Comparison of ENCODE assay signal across 1 cellular context in the genomic region with DNA sequence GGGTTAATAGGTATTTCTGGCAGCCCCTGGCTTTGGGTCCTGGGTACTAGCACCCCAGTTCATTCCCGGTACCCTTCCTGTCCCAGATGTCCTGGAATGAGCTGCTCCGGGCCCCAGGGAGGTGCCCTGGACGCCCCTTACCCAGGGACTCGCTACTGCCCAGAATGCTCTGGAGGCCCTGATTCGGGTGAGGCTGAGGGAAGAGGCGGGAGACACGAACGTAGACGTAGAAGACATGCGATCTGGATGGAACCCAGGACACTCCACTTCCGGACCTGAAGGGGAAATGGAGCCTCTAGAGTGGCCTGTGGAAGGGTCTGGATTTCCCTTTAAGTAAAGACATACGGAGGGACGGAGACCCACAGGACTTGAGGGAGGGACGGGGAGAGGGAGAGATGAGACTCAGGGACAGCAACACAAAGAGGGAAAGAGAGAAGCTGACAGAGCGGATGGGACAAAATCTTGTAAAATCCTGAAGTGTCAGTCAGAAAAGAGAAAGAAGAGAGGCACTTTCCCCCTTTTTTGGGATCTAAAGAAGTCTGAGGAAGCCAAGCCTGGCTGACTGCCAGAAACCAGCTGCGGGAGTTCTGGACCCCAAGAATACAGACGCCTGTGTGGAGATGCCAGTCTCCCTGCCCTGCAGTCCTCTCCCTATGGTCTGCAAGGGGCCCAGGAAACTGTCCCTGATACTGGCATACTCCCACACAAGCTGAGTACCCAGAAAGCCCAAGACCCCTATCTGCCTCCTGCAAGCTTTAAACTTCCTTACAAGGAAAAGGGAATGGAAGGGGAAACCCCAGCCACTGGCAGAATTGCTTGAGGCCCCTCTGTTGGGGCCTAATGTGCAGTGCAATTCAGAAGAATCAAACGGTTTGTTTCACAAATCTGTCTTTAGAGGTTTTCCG.
TF ChIP-seq lines count a peak whose summit lies in the region.

No MANE protein-coding gene starts in this region.

TF ChIP-seq in K562, 482 proteins besides CTCF, POLR2A, EP300 and RAD21:
- TF ChIP-seq NFIC (IDR thresholded peaks at IDR 0.05) (peak; percentile 66), ZNF584 (CRISPR knock-in tag; IDR thresholded peaks at IDR 0.05; ENCODE audit: low read depth) (no peak)
